ENCODE assay signal across 37 cellular contexts in the genomic region with DNA sequence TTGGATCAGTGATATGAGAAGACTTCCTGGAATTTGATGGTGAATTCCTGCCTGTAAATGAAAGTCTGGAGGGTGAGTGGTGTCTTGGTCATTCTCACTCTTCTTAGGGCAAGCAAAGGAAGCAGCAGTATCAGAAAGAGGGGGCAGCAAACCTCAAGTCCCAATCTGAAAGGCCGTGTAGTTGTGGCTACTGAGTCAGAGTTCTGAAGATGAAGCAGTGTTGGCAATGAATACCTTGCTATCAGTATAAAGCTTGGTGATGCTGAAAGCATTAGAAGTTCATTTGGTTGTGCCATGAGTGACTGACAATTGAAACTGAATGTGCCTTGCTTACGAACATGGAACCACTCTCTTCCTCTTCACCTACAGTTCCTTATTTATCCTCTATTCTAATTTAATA. TPM values are rescaled to one million over a fixed set of nuclear protein-coding genes. Genes with fewer than 3 reads are reported as not detected.
"Had no signal": no experiment of that assay in that cellular context is flagged by ENCODE, and none has a peak within 500 bp of the region (broad histone marks: within the 10 kb centered on the region; RNA-seq: fewer than 3 reads in every experiment).

No MANE protein-coding gene starts in this region.

- H3K4me1 ChIP-seq: ascending aorta, breast epithelium had no signal

- ATAC-seq: activated CD8-positive, alpha-beta T cell treated with anti-CD3 and anti-CD28 coated beads for 36 hours; activated naive CD8-positive, alpha-beta T cell treated with anti-CD3 and anti-CD28 coated beads, Interleukin-2, amount 50 U/mL, for 24 hours; activated T-cell treated with anti-CD3 and anti-CD28 coated beads, Interleukin-2, amount 50 U/mL, for 4 hours; activated T-cell treated with anti-CD3 and anti-CD28 coated beads, Interleukin-2, amount 50 U/mL, for 72 hours had no signal

- H3K27me3 ChIP-seq: ascending aorta, breast epithelium had no signal

- H3K9me3 Mint-ChIP-seq: activated CD4-positive, alpha-beta T cell treated with anti-CD3 and anti-CD28 coated beads, Interleukin-2, amount 10 ng/mL, durations not matched to agents 24 days and 14 days; activated naive CD4-positive, alpha-beta T cell treated with anti-CD3 and anti-CD28 coated beads, Interleukin-2, amount 10 ng/mL, durations not matched to agents 7 days and 5 days; activated T-helper 1 cell treated with anti-CD3 and anti-CD28 coated beads, Interleukin-12 subunit alpha, Interleukin-12 subunit beta, Interleukin-2, Interleukin-4 antibody, amounts not matched to agents 30 ng/mL and 10 ng/mL and 1 ng/mL, durations not matched to agents 14 hours and 24 hours and 36 hours had no signal

- H3K27ac ChIP-seq: ascending aorta, breast epithelium, VCaP had no signal

- H3K4me3 Mint-ChIP-seq: activated B cell treated with CpG ODN at 0.5 μM for 24 hours; activated CD4-positive, alpha-beta memory T cell treated with anti-CD3 and anti-CD28 coated beads for 36 hours; activated CD4-positive, alpha-beta T cell treated with anti-CD3 and anti-CD28 coated beads, Interleukin-2, amount 10 ng/mL, durations not matched to agents 24 days and 14 days; activated CD8-positive, alpha-beta T cell treated with anti-CD3 and anti-CD28 coated beads for 36 hours; activated naive CD4-positive, alpha-beta T cell treated with anti-CD3 and anti-CD28 coated beads, Interleukin-2, amount 10 ng/mL, durations not matched to agents 7 days and 5 days; activated naive CD4-positive, alpha-beta T cell treated with anti-CD3 and anti-CD28 coated beads, Interleukin-2, amount 50 U/mL, for 24 hours; activated naive CD8-positive, alpha-beta T cell; activated naive CD8-positive, alpha-beta T cell treated with anti-CD3 and anti-CD28 coated beads, Interleukin-2, amount 10 ng/mL, durations not matched to agents 7 days and 5 days; activated naive CD8-positive, alpha-beta T cell treated with anti-CD3 and anti-CD28 coated beads, Interleukin-2, amount 50 U/mL, for 24 hours; activated T-cell treated with anti-CD3 and anti-CD28 coated beads, Interleukin-2, amount 50 U/mL, for 4 hours; activated T-cell treated with anti-CD3 and anti-CD28 coated beads, Interleukin-2, amount 50 U/mL, for 72 hours; activated T-helper 1 cell treated with anti-CD3 and anti-CD28 coated beads, Interleukin-12 subunit alpha, Interleukin-12 subunit beta, Interleukin-2, Interleukin-4 antibody, amounts not matched to agents 30 ng/mL and 10 ng/mL and 1 ng/mL, durations not matched to agents 14 hours and 24 hours and 36 hours; brain; T-helper 1 cell treated with Interleukin-12 subunit alpha and Interleukin-12 subunit beta and Interleukin-4 antibody, amounts not matched to agents 30 μg/mL and 1 μg/mL, for 36 hours; T-helper 2 cell treated with Interferon-gamma antibody and Interleukin-4, amounts not matched to agents 5 μg/mL and 100 μg/mL, for 36 hours had no signal

- H3K36me3 ChIP-seq: ascending aorta, breast epithelium had no signal

- H3K4me3 ChIP-seq: ascending aorta, breast epithelium had no signal

- H3K27ac Mint-ChIP-seq: activated B cell treated with CpG ODN at 0.5 μM for 24 hours; activated CD4-positive, alpha-beta memory T cell treated with anti-CD3 and anti-CD28 coated beads for 36 hours; activated CD4-positive, alpha-beta T cell treated with anti-CD3 and anti-CD28 coated beads, Interleukin-2, amount 10 ng/mL, durations not matched to agents 24 days and 14 days; activated CD8-positive, alpha-beta T cell treated with anti-CD3 and anti-CD28 coated beads for 36 hours; activated naive CD4-positive, alpha-beta T cell treated with anti-CD3 and anti-CD28 coated beads, Interleukin-2, amount 10 ng/mL, durations not matched to agents 7 days and 5 days; activated naive CD4-positive, alpha-beta T cell treated with anti-CD3 and anti-CD28 coated beads, Interleukin-2, amount 50 U/mL, for 24 hours; activated naive CD8-positive, alpha-beta T cell; activated naive CD8-positive, alpha-beta T cell treated with anti-CD3 and anti-CD28 coated beads, Interleukin-2, amount 10 ng/mL, durations not matched to agents 7 days and 5 days; activated naive CD8-positive, alpha-beta T cell treated with anti-CD3 and anti-CD28 coated beads, Interleukin-2, amount 50 U/mL, for 24 hours; activated T-cell treated with anti-CD3 and anti-CD28 coated beads, Interleukin-2, amount 50 U/mL, for 72 hours; activated T-helper 1 cell treated with anti-CD3 and anti-CD28 coated beads, Interleukin-12 subunit alpha, Interleukin-12 subunit beta, Interleukin-2, Interleukin-4 antibody, amounts not matched to agents 30 ng/mL and 10 ng/mL and 1 ng/mL, durations not matched to agents 14 hours and 24 hours and 36 hours; activated T-helper 2 cell treated with anti-CD3 and anti-CD28 coated beads, Interferon-gamma antibody, Interleukin-2, Interleukin-4, amounts not matched to agents 10 μg/mL and 5 μg/mL and 100 μg/mL, durations not matched to agents 14 hours and 24 hours and 36 hours; brain; T-helper 1 cell treated with Interleukin-12 subunit alpha and Interleukin-12 subunit beta and Interleukin-4 antibody, amounts not matched to agents 30 μg/mL and 1 μg/mL, for 36 hours; T-helper 2 cell treated with Interferon-gamma antibody and Interleukin-4, amounts not matched to agents 5 μg/mL and 100 μg/mL, for 36 hours had no signal

- H3K4me1 Mint-ChIP-seq: activated CD4-positive, alpha-beta T cell treated with anti-CD3 and anti-CD28 coated beads, Interleukin-2, amount 10 ng/mL, durations not matched to agents 24 days and 14 days; activated naive CD4-positive, alpha-beta T cell treated with anti-CD3 and anti-CD28 coated beads, Interleukin-2, amount 10 ng/mL, durations not matched to agents 7 days and 5 days; activated naive CD4-positive, alpha-beta T cell treated with anti-CD3 and anti-CD28 coated beads, Interleukin-2, amount 50 U/mL, for 24 hours; activated naive CD8-positive, alpha-beta T cell treated with anti-CD3 and anti-CD28 coated beads, Interleukin-2, amount 10 ng/mL, durations not matched to agents 7 days and 5 days; activated naive CD8-positive, alpha-beta T cell treated with anti-CD3 and anti-CD28 coated beads, Interleukin-2, amount 50 U/mL, for 24 hours; brain had no signal

- H3K9me3 ChIP-seq: ascending aorta, breast epithelium had no signal

- H3K36me3 Mint-ChIP-seq: activated CD4-positive, alpha-beta memory T cell treated with anti-CD3 and anti-CD28 coated beads for 36 hours; activated naive CD4-positive, alpha-beta T cell treated with anti-CD3 and anti-CD28 coated beads, Interleukin-2, amount 10 ng/mL, durations not matched to agents 7 days and 5 days; activated naive CD4-positive, alpha-beta T cell treated with anti-CD3 and anti-CD28 coated beads, Interleukin-2, amount 50 U/mL, for 24 hours; activated naive CD8-positive, alpha-beta T cell; activated naive CD8-positive, alpha-beta T cell treated with anti-CD3 and anti-CD28 coated beads, Interleukin-2, amount 10 ng/mL, durations not matched to agents 7 days and 5 days; brain had no signal

- H3K27me3 Mint-ChIP-seq: activated B cell treated with CpG ODN at 0.5 μM for 24 hours; activated CD4-positive, alpha-beta memory T cell treated with anti-CD3 and anti-CD28 coated beads for 36 hours; activated CD4-positive, alpha-beta T cell treated with anti-CD3 and anti-CD28 coated beads, Interleukin-2, amount 10 ng/mL, durations not matched to agents 24 days and 14 days; activated CD8-positive, alpha-beta T cell treated with anti-CD3 and anti-CD28 coated beads for 36 hours; activated naive CD4-positive, alpha-beta T cell treated with anti-CD3 and anti-CD28 coated beads, Interleukin-2, amount 10 ng/mL, durations not matched to agents 7 days and 5 days; activated naive CD4-positive, alpha-beta T cell treated with anti-CD3 and anti-CD28 coated beads, Interleukin-2, amount 50 U/mL, for 24 hours; activated naive CD8-positive, alpha-beta T cell; activated naive CD8-positive, alpha-beta T cell treated with anti-CD3 and anti-CD28 coated beads, Interleukin-2, amount 10 ng/mL, durations not matched to agents 7 days and 5 days; activated naive CD8-positive, alpha-beta T cell treated with anti-CD3 and anti-CD28 coated beads, Interleukin-2, amount 50 U/mL, for 24 hours had no signal

- DNase-seq: activated B cell treated with CpG ODN at 0.5 μM for 24 hours; activated CD4-positive, alpha-beta memory T cell treated with anti-CD3 and anti-CD28 coated beads for 36 hours; activated CD4-positive, alpha-beta T cell treated with anti-CD3 and anti-CD28 coated beads for 4 hours; activated CD4-positive, alpha-beta T cell treated with anti-CD3 and anti-CD28 coated beads, Interleukin-2, amount 10 ng/mL, durations not matched to agents 24 days and 14 days; activated CD4-positive, alpha-beta T cell treated with anti-CD3 and anti-CD28 coated beads, Interleukin-2, amount 50 U/mL, for 1 hour; activated CD4-positive, alpha-beta T cell treated with anti-CD3 and anti-CD28 coated beads, Interleukin-2, amount 50 U/mL, for 4 hours; activated CD4-positive, CD25-positive, alpha-beta regulatory T cell treated with anti-CD3 and anti-CD28 coated beads, Interleukin-2, amount 50 U/mL, for 72 hours; activated CD8-positive, alpha-beta memory T cell treated with anti-CD3 and anti-CD28 coated beads, Interleukin-2, amount 50 U/mL, for 4 hours; activated CD8-positive, alpha-beta T cell treated with anti-CD3 and anti-CD28 coated beads for 36 hours; activated effector memory CD4-positive, alpha-beta T cell treated with Interleukin-2 at 50 U/mL for 16 hours; activated gamma-delta T cell; activated naive CD4-positive, alpha-beta T cell treated with anti-CD3 and anti-CD28 coated beads, Interleukin-2, amount 10 ng/mL, durations not matched to agents 7 days and 5 days; activated naive CD4-positive, alpha-beta T cell treated with Interleukin-2 at 50 U/mL for 16 hours; activated naive CD8-positive, alpha-beta T cell treated with anti-CD3 and anti-CD28 coated beads, Interleukin-2, amount 10 ng/mL, durations not matched to agents 7 days and 5 days; activated naive CD8-positive, alpha-beta T cell treated with anti-CD3 and anti-CD28 coated beads, Interleukin-2, amount 50 U/mL, for 24 hours; activated T-cell treated with anti-CD3 and anti-CD28 coated beads for 4 hours; activated T-cell treated with anti-CD3 and anti-CD28 coated beads, Interleukin-2, amount 50 U/mL, for 1 hour; activated T-cell treated with anti-CD3 and anti-CD28 coated beads, Interleukin-2, amount 50 U/mL, for 4 hours; activated T-cell treated with anti-CD3 and anti-CD28 coated beads, Interleukin-2, amount 50 U/mL, for 72 hours; amygdala; anterior cingulate cortex; central memory CD4-positive, alpha-beta T cell; T-helper 1 cell; T-helper 2 cell; T-helper 9 cell had no signal

RNA-seq across cellular contexts. Expression of gene GLRA3, which starts 35.0 kb away (rescaled TPM):
- total RNA-seq: activated CD4-positive, alpha-beta memory T cell treated with anti-CD3 and anti-CD28 coated beads for 36 hours; activated CD4-positive, alpha-beta T cell treated with anti-CD3 and anti-CD28 coated beads, Interleukin-2, amount 10 ng/mL, durations not matched to agents 24 days and 14 days; activated CD8-positive, alpha-beta memory T cell treated with anti-CD3 and anti-CD28 coated beads for 36 hours; activated CD8-positive, alpha-beta T cell treated with anti-CD3 and anti-CD28 coated beads for 36 hours; activated naive CD8-positive, alpha-beta T cell treated with anti-CD3 and anti-CD28 coated beads, Interleukin-2, amount 10 ng/mL, durations not matched to agents 7 days and 5 days; activated T-cell treated with anti-CD3 and anti-CD28 coated beads, Interleukin-2, amount 50 U/mL, for 4 hours; activated T-cell treated with anti-CD3 and anti-CD28 coated beads, Interleukin-2, amount 50 U/mL, for 72 hours; activated T-helper 1 cell treated with anti-CD3 and anti-CD28 coated beads, Interleukin-12 subunit alpha, Interleukin-12 subunit beta, Interleukin-2, Interleukin-4 antibody, amounts not matched to agents 30 ng/mL and 10 ng/mL and 1 ng/mL, durations not matched to agents 14 hours and 24 hours and 36 hours; activated T-helper 2 cell treated with anti-CD3 and anti-CD28 coated beads, Interferon-gamma antibody, Interleukin-2, Interleukin-4, amounts not matched to agents 10 μg/mL and 5 μg/mL and 100 μg/mL, durations not matched to agents 14 hours and 24 hours and 36 hours; ascending aorta; cardiac septum had no signal

RNA-seq across cellular contexts. Expression of gene ADAM29, which starts 54.1 kb away (rescaled TPM):
- total RNA-seq: activated B cell treated with CpG ODN at 0.5 μM for 24 hours; activated CD4-positive, alpha-beta memory T cell treated with anti-CD3 and anti-CD28 coated beads for 36 hours; activated CD4-positive, alpha-beta T cell treated with anti-CD3 and anti-CD28 coated beads, Interleukin-2, amount 10 ng/mL, durations not matched to agents 24 days and 14 days; activated CD8-positive, alpha-beta memory T cell treated with anti-CD3 and anti-CD28 coated beads for 36 hours; activated CD8-positive, alpha-beta T cell treated with anti-CD3 and anti-CD28 coated beads for 36 hours; activated naive CD8-positive, alpha-beta T cell treated with anti-CD3 and anti-CD28 coated beads, Interleukin-2, amount 10 ng/mL, durations not matched to agents 7 days and 5 days; activated T-cell treated with anti-CD3 and anti-CD28 coated beads, Interleukin-2, amount 50 U/mL, for 4 hours; activated T-cell treated with anti-CD3 and anti-CD28 coated beads, Interleukin-2, amount 50 U/mL, for 72 hours; activated T-helper 1 cell treated with anti-CD3 and anti-CD28 coated beads, Interleukin-12 subunit alpha, Interleukin-12 subunit beta, Interleukin-2, Interleukin-4 antibody, amounts not matched to agents 30 ng/mL and 10 ng/mL and 1 ng/mL, durations not matched to agents 14 hours and 24 hours and 36 hours; activated T-helper 2 cell treated with anti-CD3 and anti-CD28 coated beads, Interferon-gamma antibody, Interleukin-2, Interleukin-4, amounts not matched to agents 10 μg/mL and 5 μg/mL and 100 μg/mL, durations not matched to agents 14 hours and 24 hours and 36 hours; ascending aorta; cardiac septum had no signal
